ENCODE assay signal across 7 cellular contexts in genomic region chr3:81761904-81762565, GRCh38. TPM values are rescaled to one million over a fixed set of nuclear protein-coding genes. Genes with fewer than 3 reads are reported as not detected.
DNase-seq lines count a peak whose midpoint lies in the region; ATAC-seq and TF ChIP-seq lines count a peak whose summit lies in the region.

No MANE protein-coding gene starts in this region.

- ATAC-seq in GM23338 (no peak), T-helper 17 cell (no peak), GM21619 (IDR thresholded peaks at IDR 0.05; ENCODE audit: unreplicated experiment) (no peak)

- H3K36me3 ChIP-seq in GM23338 (ENCODE audit: insufficient read depth) (no peaks in the 10 kb centered on the region), spleen (peaks cover 0 to 8% (median 0%) of the 10 kb centered on the region in 6 donors)

- peak overlapping the region; percentile 97; the same call in 1 of the 2 replicates for H3K27ac ChIP-seq in GM23338 (ENCODE audit: low read depth)
- peak overlapping the region; percentile 94 to 100 (median 99) for H3K27ac ChIP-seq in spleen

- peak overlapping the region; percentile 90 for H3K27ac Mint-ChIP-seq in GM23338
- peak overlapping the region; percentile 92 for H3K27ac Mint-ChIP-seq in T-helper 17 cell
- H3K27ac Mint-ChIP-seq in glutamatergic neuron (ENCODE audit: unreplicated experiment) = peak overlapping the region; percentile 81

- H4K20me1 ChIP-seq in GM23338 (replicated peaks; ENCODE audit: insufficient read depth) = no peaks in the 10 kb centered on the region

- intact Hi-C loops in spleen (cut with DNase I; ENCODE audit: low total_unique reads) = no loop called here

- H3K4me3 ChIP-seq in GM23338 (peak overlapping the region; percentile 92), spleen (peak overlapping the region; percentile 16 to 74 (median 60))

- H2AFZ ChIP-seq in GM23338 = peak overlapping the region; percentile 89

- 40 to 51% (median 44%) methylated on average over 6 of the region's 6 CpGs for WGBS in spleen, 5 donors

- H3K27me3 Mint-ChIP-seq in GM23338 (ENCODE audit: insufficient read depth, low read depth, poor library complexity) (peaks cover 5% of the 10 kb centered on the region), T-helper 17 cell (no peaks in the 10 kb centered on the region), glutamatergic neuron (ENCODE audit: unreplicated experiment) (no peaks in the 10 kb centered on the region)

- H3K9me2 ChIP-seq in GM23338 (ENCODE audit: insufficient read depth) = 0 out of 2 replicates have a peak, but pooled peaks cover 4% of the 10 kb centered on the region

- peak overlapping the region; percentile 95 for H3K4me2 ChIP-seq in GM23338

- peaks cover 21% of the 10 kb centered on the region for H3K4me1 Mint-ChIP-seq in GM23338
- H3K4me1 Mint-ChIP-seq in T-helper 17 cell = peaks cover 17% of the 10 kb centered on the region
- H3K4me1 Mint-ChIP-seq in glutamatergic neuron (ENCODE audit: low read depth, unreplicated experiment) = no peaks in the 10 kb centered on the region

- TF ChIP-seq POLR2A in spleen (IDR thresholded peaks at IDR 0.05) = no peak

- H3K27me3 ChIP-seq in GM23338 (ENCODE audit: insufficient read depth) = no peaks in the 10 kb centered on the region
- no peaks in the 10 kb centered on the region for H3K27me3 ChIP-seq in spleen (replicated peaks in 1 of 7)

- H3K9me3 Mint-ChIP-seq in GM23338 = peaks cover 3% of the 10 kb centered on the region; the same call in 1 of the 3 replicates
- H3K9me3 Mint-ChIP-seq in glutamatergic neuron (ENCODE audit: unreplicated experiment) = peaks cover 3% of the 10 kb centered on the region

- DNase-seq in GM23338 (ENCODE audit: low spot score) (no peak), T-helper 17 cell (no peak), glutamatergic neuron (no peak), spleen (no peak), GM13976 (ENCODE audit: low spot score) (no peak), iPS-NIHi7 (ENCODE audit: extremely low spot score) (no peak)

- peaks cover 2% of the 10 kb centered on the region; the same call in 1 of the 2 replicates for H3F3A ChIP-seq in GM23338 (replicated peaks; ENCODE audit: low read depth)

- H3K9me3 ChIP-seq in T-helper 17 cell (ENCODE audit: control insufficient read depth, low read length, poor library complexity, severe bottlenecking) = no peaks in the 10 kb centered on the region
- H3K9me3 ChIP-seq in spleen = peaks cover 0 to under 1% (median 0%) of the 10 kb centered on the region in 8 donors

- TF ChIP-seq CTCF in GM23338 (conservative IDR thresholded peaks at IDR 0.05; ENCODE audit: low read depth in 2 of 2) (no peak), glutamatergic neuron (IDR thresholded peaks at IDR 0.05; ENCODE audit: partially characterized antibody, unreplicated experiment) (no peak), spleen (IDR thresholded peaks at IDR 0.05 in 8 of 11, conservative IDR thresholded peaks at IDR 0.05 in 3 of 11) (no peak), GM13976 (IDR thresholded peaks at IDR 0.05; ENCODE audit: borderline replicate concordance, control extremely low read depth, extremely low read depth, insufficient read depth, missing control alignments) (no peak)

- peaks cover 13% of the 10 kb centered on the region for H3K79me2 ChIP-seq in GM23338 (replicated peaks; ENCODE audit: insufficient read depth)

- H3K4me3 Mint-ChIP-seq in GM23338 = peak overlapping the region; percentile 90
- peak overlapping the region; percentile 94 for H3K4me3 Mint-ChIP-seq in T-helper 17 cell
- peak overlapping the region; percentile 85 for H3K4me3 Mint-ChIP-seq in glutamatergic neuron (ENCODE audit: unreplicated experiment)

- H3K36me3 Mint-ChIP-seq in GM23338 (ENCODE audit: low read depth) (peaks cover 9% of the 10 kb centered on the region; the same call in 2 of the 3 replicates), T-helper 17 cell (ENCODE audit: low read depth) (peaks cover 7% of the 10 kb centered on the region), glutamatergic neuron (ENCODE audit: unreplicated experiment) (no peaks in the 10 kb centered on the region)

- peaks cover 7% of the 10 kb centered on the region for H3K4me1 ChIP-seq in GM23338 (ENCODE audit: insufficient read depth)
- peaks cover 16 to 49% (median 24%) of the 10 kb centered on the region in 6 donors for H3K4me1 ChIP-seq in spleen

- in situ Hi-C loops in GM13976 (cut with MboI; ENCODE audit: low sequenced_read_pairs, unreplicated experiment) = no loop called here

TF ChIP-seq in GM23338, 12 proteins besides CTCF, POLR2A, EP300 and RAD21 (continues in another document):
- TF ChIP-seq ZNF462 (CRISPR knock-in tag; IDR thresholded peaks at IDR 0.05) = no peak
- TF ChIP-seq EZH2phosphoT487 (IDR thresholded peaks at IDR 0.05; ENCODE audit: unreplicated experiment) = no peak
- no peak for TF ChIP-seq EZH2 (IDR thresholded peaks at IDR 0.05; ENCODE audit: low read depth, unreplicated experiment)
- TF ChIP-seq ETS1 (IDR thresholded peaks at IDR 0.05) = no peak
- TF ChIP-seq ZNF114 (CRISPR knock-in tag; IDR thresholded peaks at IDR 0.05) = no peak
- no peak for TF ChIP-seq ZNF331 (CRISPR knock-in tag; IDR thresholded peaks at IDR 0.05; ENCODE audit: low read depth)

RNA-seq across cellular contexts. Expression of gene GBE1, which starts 0.6 kb away (rescaled TPM):
- 12.2 and 18.7 TPM in 2 replicates for total RNA-seq in GM23338 (2014; rRNA removed; shearing (Covaris generic))
- 4.5 and 6.4 TPM in 2 replicates for polyA plus RNA-seq in GM23338 (2016; fragmentation: Nextera tagmentation; extraction: Ambion mirVana)
- total RNA-seq in T-helper 17 cell = 1 to 10 TPM; 8.0 to 8.6 TPM
- 11.3 TPM for total RNA-seq in glutamatergic neuron (ENCODE audit: unreplicated experiment)
- total RNA-seq in spleen = 10 to 100 TPM; 14.3 to 34.3 (median 22.9) TPM
- polyA plus RNA-seq in spleen = 1 to 10 TPM; 5.0 to 8.8 (median 6.0) TPM
